In the genomic region with DNA sequence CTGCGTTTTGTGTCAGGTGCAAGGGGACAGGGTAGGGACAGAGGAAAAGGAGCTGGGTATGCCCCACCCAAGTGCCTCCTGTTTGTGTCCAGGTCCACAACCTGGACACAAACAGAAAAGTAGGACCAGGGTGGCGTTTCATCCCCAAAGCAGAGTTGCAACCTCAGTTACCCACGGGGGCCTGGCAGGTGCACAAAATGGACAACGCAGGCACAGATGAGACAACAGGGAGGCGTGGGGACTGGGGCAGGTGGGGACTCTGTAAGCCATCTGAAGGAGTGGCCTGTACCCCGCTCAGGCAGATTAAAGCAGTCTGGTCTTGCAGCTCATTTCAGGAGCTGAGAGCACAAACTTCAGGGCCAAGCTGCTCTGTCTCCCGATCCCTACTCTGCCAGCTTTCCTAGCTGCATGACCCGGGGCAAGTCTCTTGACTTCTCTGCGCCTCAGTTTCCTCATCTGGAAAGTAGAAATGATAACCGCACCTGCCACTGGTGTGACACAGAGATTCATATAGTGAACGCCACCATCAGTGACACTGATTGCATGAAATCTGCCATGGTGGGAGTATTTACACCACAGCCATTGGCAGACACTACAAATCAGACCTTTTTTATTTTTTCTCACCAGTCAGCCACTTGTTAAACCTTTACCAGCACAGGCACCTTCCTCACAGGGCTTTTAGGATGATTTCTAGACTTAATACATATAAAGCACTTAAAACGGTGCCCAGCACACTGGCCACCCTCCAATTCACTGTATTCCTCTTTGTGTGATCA, we compare ENCODE assay signal across 18 cellular contexts.
DNase-seq lines count a peak whose midpoint lies in the region; ATAC-seq and TF ChIP-seq lines count a peak whose summit lies in the region.
"Had no signal": no experiment of that assay in that cellular context is flagged by ENCODE, and none has a peak within 500 bp of the region (broad histone marks: within the 10 kb centered on the region; RNA-seq: fewer than 3 reads in every experiment).

No MANE protein-coding gene starts in this region.

- H2AFZ ChIP-seq in neuronal stem cell (ENCODE audit: low read length): no peak overlapping the region

- no peak for DNase-seq in activated naive CD8-positive, alpha-beta T cell treated with anti-CD3 and anti-CD28 coated beads for 36 hours
- no peak for DNase-seq in activated naive CD8-positive, alpha-beta T cell treated with anti-CD3 and anti-CD28 coated beads, Interleukin-2, amount 50 U/mL, for 24 hours
- DNase-seq in neuronal stem cell (ENCODE audit: low spot score) (no peak), NCI-H1092 (lab: John Stamatoyannopoulos, UW) (no peak)
- DNase-seq: AML-193; Caco-2; Calu3; CD4-positive, alpha-beta T cell; CD8-positive, alpha-beta T cell; DMS79 treated with DMSO at 0.1 percent for 48 hours; GF-D8 had no signal

- H3K4me1 Mint-ChIP-seq in activated naive CD8-positive, alpha-beta T cell treated with anti-CD3 and anti-CD28 coated beads for 36 hours: no peaks in the 10 kb centered on the region
- no peaks in the 10 kb centered on the region for H3K4me1 Mint-ChIP-seq in activated naive CD8-positive, alpha-beta T cell treated with anti-CD3 and anti-CD28 coated beads, Interleukin-2, amount 50 U/mL, for 24 hours
- H3K4me1 Mint-ChIP-seq: B cell had no signal

- no peak overlapping the region for H3K14ac ChIP-seq in neuronal stem cell (ENCODE audit: low read length)

- no peaks in the 10 kb centered on the region for H3K36me3 Mint-ChIP-seq in activated naive CD8-positive, alpha-beta T cell treated with anti-CD3 and anti-CD28 coated beads for 36 hours
- H3K36me3 Mint-ChIP-seq in activated naive CD8-positive, alpha-beta T cell treated with anti-CD3 and anti-CD28 coated beads, Interleukin-2, amount 50 U/mL, for 24 hours (ENCODE audit: low read depth): no peaks in the 10 kb centered on the region
- H3K36me3 Mint-ChIP-seq: CD8-positive, alpha-beta T cell had no signal

- H2BK5ac ChIP-seq in neuronal stem cell (ENCODE audit: low read length): no peak overlapping the region

- H2BK12ac ChIP-seq in neuronal stem cell (ENCODE audit: low read length): no peak overlapping the region

- peak overlapping the region; percentile 13 for H2AK5ac ChIP-seq in neuronal stem cell (ENCODE audit: low read depth, low read length)

- peak overlapping the region; percentile 54 for H3K27ac Mint-ChIP-seq in activated naive CD8-positive, alpha-beta T cell treated with anti-CD3 and anti-CD28 coated beads for 36 hours
- no peak overlapping the region for H3K27ac Mint-ChIP-seq in activated naive CD8-positive, alpha-beta T cell treated with anti-CD3 and anti-CD28 coated beads, Interleukin-2, amount 50 U/mL, for 24 hours
- H3K27ac Mint-ChIP-seq: B cell; CD4-positive, alpha-beta T cell; CD8-positive, alpha-beta T cell had no signal

- H3K23ac ChIP-seq in neuronal stem cell (ENCODE audit: low read depth, low read length, poor library complexity): no peak overlapping the region

- no peak overlapping the region for H3K4ac ChIP-seq in neuronal stem cell (ENCODE audit: low read length)

- no peak overlapping the region for H2BK120ac ChIP-seq in neuronal stem cell (ENCODE audit: low read depth, low read length)

- H3K36me3 ChIP-seq in HEK293 (ENCODE audit: control insufficient read depth in 2 of 2, insufficient read depth in 1 of 2, low read length in 2 of 2) (no peaks in the 10 kb centered on the region), neuronal stem cell (replicated peaks in 1 of 2; ENCODE audit: control insufficient read depth in 2 of 2, insufficient read depth in 2 of 2, low read length in 2 of 2) (no peaks in the 10 kb centered on the region)
- H3K36me3 ChIP-seq: BLaER1 treated with 17β-estradiol and CSF1 and Interleukin-3, amounts not matched to agents 10 nM and 100 nM had no signal

- H3K27ac ChIP-seq in HEK293 (ENCODE audit: extremely low read depth, low read depth, low read length) (no peak overlapping the region), neuronal stem cell (replicated peaks; ENCODE audit: low read length) (no peak overlapping the region)
- H3K27ac ChIP-seq: 22Rv1; A549; BLaER1 treated with 17β-estradiol and CSF1 and Interleukin-3, amounts not matched to agents 10 nM and 100 nM; C4-2B had no signal

- H3K4me2 ChIP-seq in neuronal stem cell (ENCODE audit: insufficient read depth, low read length, poor library complexity, severe bottlenecking): no peak overlapping the region
- H3K4me2 ChIP-seq: A549; BLaER1 treated with 17β-estradiol and CSF1 and Interleukin-3, amounts not matched to agents 10 nM and 100 nM had no signal

- CTCF ChIA-PET in HEK293 (lab: Yijun Ruan, JAX): no interaction called here

- no peak overlapping the region for H3K18ac ChIP-seq in neuronal stem cell (ENCODE audit: low read length)

- POLR2A ChIA-PET in HEK293 (lab: Yijun Ruan, JAX): no interaction called here

- H3K4me1 ChIP-seq in HEK293 (ENCODE audit: control insufficient read depth, insufficient read depth, low read length) (no peaks in the 10 kb centered on the region), neuronal stem cell (ENCODE audit: control insufficient read depth in 2 of 2, insufficient read depth in 1 of 2, low read depth in 1 of 2, low read length in 2 of 2) (peaks cover 5 to 17% of the 10 kb centered on the region in 2 donors)
- H3K4me1 ChIP-seq: Caco-2 had no signal

- no peak for ATAC-seq in activated naive CD8-positive, alpha-beta T cell treated with anti-CD3 and anti-CD28 coated beads, Interleukin-2, amount 50 U/mL, for 24 hours
- ATAC-seq in GM21619 (IDR thresholded peaks at IDR 0.05; ENCODE audit: unreplicated experiment): no peak
- ATAC-seq: A549; CD8-positive, alpha-beta T cell had no signal

- TF ChIP-seq CTCF in HEK293 (tag by site-specific recombination; IDR thresholded peaks at IDR 0.05): no peak

- no peak overlapping the region for H3K9ac ChIP-seq in neuronal stem cell (ENCODE audit: low read depth, low read length, poor library complexity)
- H3K9ac ChIP-seq: BLaER1 treated with 17β-estradiol and CSF1 and Interleukin-3, amounts not matched to agents 10 nM and 100 nM had no signal

- WGBS in neuronal stem cell (ENCODE audit: extremely low coverage in 2 of 2, insufficient read length in 2 of 2, insufficient replicate concordance in 1 of 2), 2 donors: no CpG with 5 or more reads among the region's 12 CpGs

- H4K91ac ChIP-seq in neuronal stem cell (ENCODE audit: low read depth, low read length, poor library complexity): no peak overlapping the region

- no peaks in the 10 kb centered on the region for H3K9me3 ChIP-seq in HEK293 (ENCODE audit: control insufficient read depth, insufficient read depth, low read depth, low read length)
- peaks cover 0 to 2% of the 10 kb centered on the region in 2 donors for H3K9me3 ChIP-seq in neuronal stem cell (replicated peaks in 1 of 2; ENCODE audit: control insufficient read depth in 2 of 2, insufficient read depth in 1 of 2, low read depth in 1 of 2, low read length in 2 of 2)

- H3K27me3 ChIP-seq in neuronal stem cell (ENCODE audit: control insufficient read depth in 3 of 3, insufficient read depth in 3 of 3, low read depth in 1 of 3, low read length in 3 of 3): no peaks in the 10 kb centered on the region
- H3K27me3 ChIP-seq: BLaER1 treated with 17β-estradiol and CSF1 and Interleukin-3, amounts not matched to agents 10 nM and 100 nM had no signal

- peaks cover 2% of the 10 kb centered on the region for H3K9me3 Mint-ChIP-seq in activated naive CD8-positive, alpha-beta T cell treated with anti-CD3 and anti-CD28 coated beads for 36 hours
- H3K9me3 Mint-ChIP-seq in activated naive CD8-positive, alpha-beta T cell treated with anti-CD3 and anti-CD28 coated beads, Interleukin-2, amount 50 U/mL, for 24 hours: peaks cover 12% of the 10 kb centered on the region
- H3K9me3 Mint-ChIP-seq: CD4-positive, alpha-beta T cell; CD8-positive, alpha-beta T cell had no signal

- H3K27me3 Mint-ChIP-seq in activated naive CD8-positive, alpha-beta T cell treated with anti-CD3 and anti-CD28 coated beads for 36 hours: no peaks in the 10 kb centered on the region
- H3K27me3 Mint-ChIP-seq in activated naive CD8-positive, alpha-beta T cell treated with anti-CD3 and anti-CD28 coated beads, Interleukin-2, amount 50 U/mL, for 24 hours: peaks cover 2% of the 10 kb centered on the region

- no peak overlapping the region for H2BK15ac ChIP-seq in neuronal stem cell (ENCODE audit: low read length)

- no peaks in the 10 kb centered on the region for H3K79me1 ChIP-seq in neuronal stem cell (ENCODE audit: low read depth, low read length)

- no peak overlapping the region for H3K4me3 ChIP-seq in HEK293 (ENCODE audit: low read depth, low read length)
- no peak overlapping the region for H3K4me3 ChIP-seq in neuronal stem cell (ENCODE audit: low read length in 2 of 2)
- H3K4me3 ChIP-seq: A549; BLaER1 treated with 17β-estradiol and CSF1 and Interleukin-3, amounts not matched to agents 10 nM and 100 nM had no signal

- no peak overlapping the region for H4K8ac ChIP-seq in neuronal stem cell (ENCODE audit: low read depth, low read length)

- H3K4me3 Mint-ChIP-seq in activated naive CD8-positive, alpha-beta T cell treated with anti-CD3 and anti-CD28 coated beads for 36 hours: no peak overlapping the region
- no peak overlapping the region for H3K4me3 Mint-ChIP-seq in activated naive CD8-positive, alpha-beta T cell treated with anti-CD3 and anti-CD28 coated beads, Interleukin-2, amount 50 U/mL, for 24 hours
- H3K4me3 Mint-ChIP-seq: B cell; CD4-positive, alpha-beta T cell; CD8-positive, alpha-beta T cell had no signal

TF ChIP-seq in HEK293, 187 proteins besides CTCF, POLR2A, EP300 and RAD21:
- no peak for TF ChIP-seq ZFP3 (tag by site-specific recombination; IDR thresholded peaks at IDR 0.05; ENCODE audit: low read depth)
- TF ChIP-seq ZNF112 (tag by site-specific recombination; IDR thresholded peaks at IDR 0.05): peak; percentile 96
